In the genomic region with DNA sequence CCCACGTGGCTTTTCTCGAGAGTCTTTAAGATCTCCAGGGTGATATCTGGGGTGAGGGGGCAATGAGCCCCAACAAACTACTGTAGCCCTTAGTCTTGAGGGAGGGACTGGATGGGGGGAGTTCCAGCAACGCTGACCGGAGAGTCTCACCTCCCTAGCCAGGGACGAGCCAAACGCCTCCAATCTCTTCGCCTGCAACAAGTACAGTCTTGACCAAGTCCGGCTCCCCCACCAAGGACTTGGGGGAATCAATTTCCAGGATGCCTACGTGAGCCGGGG, we compare ENCODE assay signal across 1 cellular context.
TF ChIP-seq lines count a peak whose summit lies in the region.

No MANE protein-coding gene starts in this region.

TF ChIP-seq in endothelial cell of umbilical vein, 7 proteins besides CTCF, POLR2A, EP300 and RAD21:
- TF ChIP-seq MYC (IDR thresholded peaks at IDR 0.05; ENCODE audit: low read depth, low read length), result no peak
- TF ChIP-seq GATA2 (IDR thresholded peaks at IDR 0.05; ENCODE audit: insufficient read depth, insufficient read length, low read depth, low read length), result no peak
- TF ChIP-seq, protein P1, sequence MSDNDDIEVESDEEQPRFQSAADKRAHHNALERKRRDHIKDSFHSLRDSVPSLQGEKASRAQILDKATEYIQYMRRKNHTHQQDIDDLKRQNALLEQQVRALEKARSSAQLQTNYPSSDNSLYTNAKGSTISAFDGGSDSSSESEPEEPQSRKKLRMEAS (IDR thresholded peaks at IDR 0.05; ENCODE audit: insufficient read depth, insufficient read length), result no peak
- TF ChIP-seq EZH2 (IDR thresholded peaks at IDR 0.05; ENCODE audit: borderline replicate concordance, low read depth, low read length, severe bottlenecking), result no peak
- no peak for TF ChIP-seq FOS (IDR thresholded peaks at IDR 0.05; ENCODE audit: borderline replicate concordance, insufficient read depth, low read length)
- TF ChIP-seq POLR2AphosphoS5 (IDR thresholded peaks at IDR 0.05; ENCODE audit: insufficient read depth, low read depth, low read length), result no peak
- TF ChIP-seq JUN (IDR thresholded peaks at IDR 0.05; ENCODE audit: borderline replicate concordance, insufficient read depth, insufficient read length, low read depth), result no peak
